ENCODE assay signal across 8 cellular contexts in the genomic region with DNA sequence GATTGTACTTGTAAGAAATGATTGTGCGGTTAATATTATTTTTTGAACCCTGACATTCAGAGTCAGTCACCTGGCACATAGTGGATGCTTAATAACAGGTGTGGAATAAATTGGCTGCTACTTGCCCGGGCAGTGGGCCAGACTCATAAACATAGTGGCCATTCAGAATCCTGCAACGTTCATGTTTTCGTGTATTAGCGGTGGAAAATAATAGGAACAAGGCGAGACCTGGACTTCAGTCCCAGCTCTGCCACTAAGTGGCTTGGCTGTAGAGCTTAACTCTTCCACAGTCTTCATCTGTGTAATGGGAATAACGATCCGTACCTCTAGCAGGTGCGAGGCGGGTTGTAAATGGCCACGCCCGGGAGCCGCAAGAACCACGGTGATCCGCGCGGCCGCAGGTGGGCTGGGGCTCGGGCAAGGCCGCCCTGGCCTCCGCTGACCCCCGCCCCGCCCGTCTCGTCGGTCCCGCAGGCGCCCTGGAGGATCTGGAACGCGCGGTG. TPM values are rescaled to one million over a fixed set of nuclear protein-coding genes. Genes with fewer than 3 reads are reported as not detected.
DNase-seq lines count a peak whose midpoint lies in the region; ATAC-seq and TF ChIP-seq lines count a peak whose summit lies in the region.

No MANE protein-coding gene starts in this region.

- H2AFZ ChIP-seq in OCI-LY7 (ENCODE audit: low read length), result peak overlapping the region; percentile 86

- H3K27ac ChIP-seq in OCI-LY7 (ENCODE audit: low read depth, low read length, poor library complexity, severe bottlenecking), result no peak overlapping the region
- H3K27ac ChIP-seq in effector memory CD4-positive, alpha-beta T cell (ENCODE audit: insufficient read depth, low read length, poor library complexity, severe bottlenecking), result peak overlapping the region; percentile 65

- DNase-seq in stimulated activated naive CD8-positive, alpha-beta T cell treated with anti-CD3 and anti-CD28 coated beads, Interleukin-15, Interleukin-2, amounts not matched to agents 100 U/mL and 50 U/mL, for 24 hours, result no peak
- no peak for DNase-seq in OCI-LY7 (ENCODE audit: low spot score)
- DNase-seq in effector memory CD4-positive, alpha-beta T cell, result no peak
- no peak for DNase-seq in natural killer cell treated with Interleukin-12 subunit alpha and Interleukin-12 subunit beta and Interleukin-15 and Interleukin-18, amount 100 ng/mL, for 72 hours (ENCODE audit: low spot score)
- no peak for DNase-seq in GOT3 (lab: John Stamatoyannopoulos, UW)
- no peak for DNase-seq in germinal center (ENCODE audit: low spot score)

- no peaks in the 10 kb centered on the region for H3K9me3 ChIP-seq in OCI-LY7 (ENCODE audit: low read length)
- H3K9me3 ChIP-seq in effector memory CD4-positive, alpha-beta T cell (ENCODE audit: control insufficient read depth, low read length), result no peaks in the 10 kb centered on the region

- no peaks in the 10 kb centered on the region for H3K79me2 ChIP-seq in OCI-LY7 (ENCODE audit: insufficient read depth, low read depth, low read length)

- no TSS peak for BruUV-seq in OCI-LY7 (replicated peaks; lab: Mats Ljungman, UMichigan)

- H4K20me1 ChIP-seq in OCI-LY7 (ENCODE audit: insufficient read depth, low read length), result no peaks in the 10 kb centered on the region

- H3K27me3 ChIP-seq in effector memory CD4-positive, alpha-beta T cell (replicated peaks; ENCODE audit: control insufficient read depth, insufficient read depth, low read length, poor library complexity, severe bottlenecking), result no peaks in the 10 kb centered on the region

- no peaks in the 10 kb centered on the region for H3K27me3 Mint-ChIP-seq in stimulated activated naive CD8-positive, alpha-beta T cell treated with anti-CD3 and anti-CD28 coated beads, Interleukin-15, Interleukin-2, amounts not matched to agents 100 ng/mL and 50 ng/mL, for 24 hours
- peaks cover 0 to 2% of the 10 kb centered on the region in 2 donors for H3K27me3 Mint-ChIP-seq in natural killer cell treated with Interleukin-12 subunit alpha and Interleukin-12 subunit beta and Interleukin-15 and Interleukin-18, amount 100 ng/mL, for 72 hours

- peaks cover 13% of the 10 kb centered on the region; the same call in 1 of the 2 replicates for H3K36me3 ChIP-seq in OCI-LY7 (ENCODE audit: insufficient read depth, low read length)
- H3K36me3 ChIP-seq in effector memory CD4-positive, alpha-beta T cell (ENCODE audit: control insufficient read depth, insufficient read depth, low read length), result peaks cover 9% of the 10 kb centered on the region

- CTCF ChIA-PET in OCI-LY7 (lab: Charles Lee; ENCODE audit: unreplicated experiment), result no interaction called here

- no peak for TF ChIP-seq CTCF in OCI-LY7 (conservative IDR thresholded peaks at IDR 0.05; ENCODE audit: low read length)

- H3K4me3 ChIP-seq in OCI-LY7 (ENCODE audit: low read depth, low read length, poor library complexity, severe bottlenecking), result peak overlapping the region; percentile 90
- peak overlapping the region; percentile 92 for H3K4me3 ChIP-seq in effector memory CD4-positive, alpha-beta T cell (ENCODE audit: insufficient read depth, low read depth, low read length, poor library complexity, severe bottlenecking)

- POLR2A ChIA-PET in OCI-LY7 (lab: Charles Lee), result interaction anchor here (0.5 to 0.7 kb wide), 2 partner anchors 13 to 19 kb away, joined by 3 read pairs; no protein-coding TSS in a partner anchor

- no peaks in the 10 kb centered on the region for H3K36me3 Mint-ChIP-seq in stimulated activated naive CD8-positive, alpha-beta T cell treated with anti-CD3 and anti-CD28 coated beads, Interleukin-15, Interleukin-2, amounts not matched to agents 100 ng/mL and 50 ng/mL, for 24 hours (ENCODE audit: low read depth)
- no peaks in the 10 kb centered on the region for H3K36me3 Mint-ChIP-seq in natural killer cell treated with Interleukin-12 subunit alpha and Interleukin-12 subunit beta and Interleukin-15 and Interleukin-18, amount 100 ng/mL, for 72 hours

- H3K4me1 ChIP-seq in OCI-LY7 (ENCODE audit: insufficient read depth, low read length, poor library complexity, severe bottlenecking), result peaks cover 14% of the 10 kb centered on the region
- H3K4me1 ChIP-seq in effector memory CD4-positive, alpha-beta T cell (ENCODE audit: control insufficient read depth, insufficient read depth, low read length, poor library complexity, severe bottlenecking), result peaks cover 14% of the 10 kb centered on the region

- peak overlapping the region; percentile 93 for H3K4me2 ChIP-seq in OCI-LY7 (ENCODE audit: low read length)

- H3K9me2 ChIP-seq in OCI-LY7 (ENCODE audit: insufficient read depth, low read length), result no peaks in the 10 kb centered on the region

- no peaks in the 10 kb centered on the region for H3K9me3 Mint-ChIP-seq in stimulated activated naive CD8-positive, alpha-beta T cell treated with anti-CD3 and anti-CD28 coated beads, Interleukin-15, Interleukin-2, amounts not matched to agents 100 ng/mL and 50 ng/mL, for 24 hours
- H3K9me3 Mint-ChIP-seq in natural killer cell treated with Interleukin-12 subunit alpha and Interleukin-12 subunit beta and Interleukin-15 and Interleukin-18, amount 100 ng/mL, for 72 hours, result no peaks in the 10 kb centered on the region

- H3K4me3 Mint-ChIP-seq in stimulated activated naive CD8-positive, alpha-beta T cell treated with anti-CD3 and anti-CD28 coated beads, Interleukin-15, Interleukin-2, amounts not matched to agents 100 ng/mL and 50 ng/mL, for 24 hours, result peak overlapping the region; percentile 92
- peak overlapping the region; percentile 79 for H3K4me3 Mint-ChIP-seq in natural killer cell treated with Interleukin-12 subunit alpha and Interleukin-12 subunit beta and Interleukin-15 and Interleukin-18, amount 100 ng/mL, for 72 hours

- no peak for ATAC-seq in stimulated activated naive CD8-positive, alpha-beta T cell treated with anti-CD3 and anti-CD28 coated beads, Interleukin-15, Interleukin-2, amounts not matched to agents 100 U/mL and 50 U/mL, for 24 hours
- no peak for ATAC-seq in natural killer cell treated with Interleukin-12 subunit alpha and Interleukin-12 subunit beta and Interleukin-15 and Interleukin-18, amount 100 ng/mL, for 72 hours
- ATAC-seq in GM18873 (IDR thresholded peaks at IDR 0.05; ENCODE audit: low FRiP score, unreplicated experiment), result no peak

- H3K27ac Mint-ChIP-seq in stimulated activated naive CD8-positive, alpha-beta T cell treated with anti-CD3 and anti-CD28 coated beads, Interleukin-15, Interleukin-2, amounts not matched to agents 100 ng/mL and 50 ng/mL, for 24 hours, result peak overlapping the region; percentile 78
- H3K27ac Mint-ChIP-seq in natural killer cell treated with Interleukin-12 subunit alpha and Interleukin-12 subunit beta and Interleukin-15 and Interleukin-18, amount 100 ng/mL, for 72 hours, result peak overlapping the region in 1 of 2 donors; percentile 88

- peaks cover 22% of the 10 kb centered on the region for H3K4me1 Mint-ChIP-seq in stimulated activated naive CD8-positive, alpha-beta T cell treated with anti-CD3 and anti-CD28 coated beads, Interleukin-15, Interleukin-2, amounts not matched to agents 100 ng/mL and 50 ng/mL, for 24 hours (ENCODE audit: low read depth)
- peaks cover 13 to 22% of the 10 kb centered on the region in 2 donors for H3K4me1 Mint-ChIP-seq in natural killer cell treated with Interleukin-12 subunit alpha and Interleukin-12 subunit beta and Interleukin-15 and Interleukin-18, amount 100 ng/mL, for 72 hours (ENCODE audit: low read depth in 2 of 2)

- intact Hi-C loops in OCI-LY7 (cut with micrococcal nuclease; ENCODE audit: unreplicated experiment), result no loop called here

RNA-seq across cellular contexts. Expression of gene TMEM25, which starts 0.8 kb away (rescaled TPM):
- total RNA-seq in OCI-LY7 (2014; rRNA removed; shearing (Covaris generic)), result 14.0 and 16.0 TPM in 2 replicates
- 10.7 and 11.7 TPM in 2 replicates for total RNA-seq in OCI-LY7 (2022)
- 1 to 10 TPM; 6.9 to 9.8 TPM for total RNA-seq in natural killer cell treated with Interleukin-12 subunit alpha and Interleukin-12 subunit beta and Interleukin-15 and Interleukin-18, amount 100 ng/mL, for 72 hours

RNA-seq across cellular contexts. Expression of gene TTC36, which starts 3.0 kb away (rescaled TPM):
- total RNA-seq in OCI-LY7 (2014; rRNA removed; shearing (Covaris generic)), result not detected in 2 replicates
- total RNA-seq in OCI-LY7 (2022), result 0.65 and 0.82 TPM in 2 replicates
- 1 to 10 TPM; 2.5 to 3.4 TPM for total RNA-seq in natural killer cell treated with Interleukin-12 subunit alpha and Interleukin-12 subunit beta and Interleukin-15 and Interleukin-18, amount 100 ng/mL, for 72 hours

RNA-seq across cellular contexts. Expression of gene IFT46, which starts 35.5 kb away (rescaled TPM):
- 17.5 and 17.6 TPM in 2 replicates for total RNA-seq in OCI-LY7 (2014; rRNA removed; shearing (Covaris generic))
- total RNA-seq in OCI-LY7 (2022), result 14.6 and 14.7 TPM in 2 replicates
- 10 to 100 TPM; 12.1 to 13.2 TPM for total RNA-seq in natural killer cell treated with Interleukin-12 subunit alpha and Interleukin-12 subunit beta and Interleukin-15 and Interleukin-18, amount 100 ng/mL, for 72 hours

RNA-seq across cellular contexts. Expression of gene ARCN1, which starts 42.0 kb away (rescaled TPM):
- total RNA-seq in OCI-LY7 (2014; rRNA removed; shearing (Covaris generic)), result 51.0 and 55.2 TPM in 2 replicates
- total RNA-seq in OCI-LY7 (2022), result 98.9 and 101 TPM in 2 replicates
- total RNA-seq in natural killer cell treated with Interleukin-12 subunit alpha and Interleukin-12 subunit beta and Interleukin-15 and Interleukin-18, amount 100 ng/mL, for 72 hours, result 100 to 1,000 TPM; 152 to 212 TPM
